ENCODE assay signal across 14 cellular contexts in the genomic region with DNA sequence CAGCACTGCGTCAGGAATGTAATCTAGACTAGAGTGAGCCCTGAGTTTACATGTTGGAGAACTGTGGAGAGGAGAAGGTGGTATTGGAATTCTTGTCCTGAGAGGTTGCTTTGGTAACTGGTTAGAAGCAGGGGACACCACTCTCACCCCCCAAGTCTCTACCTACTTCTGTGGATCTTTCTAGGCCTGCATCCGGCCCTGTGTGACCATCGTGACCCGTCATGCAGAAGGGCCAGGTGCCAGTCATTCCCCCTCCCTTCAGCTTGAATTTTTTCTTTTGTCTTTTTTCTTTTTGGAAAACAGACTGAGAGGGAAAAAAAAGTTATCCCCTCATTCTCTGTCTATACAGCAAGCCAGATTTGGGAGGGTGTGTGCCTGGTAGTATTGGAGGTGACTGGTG. TPM values are rescaled to one million over a fixed set of nuclear protein-coding genes. Genes with fewer than 3 reads are reported as not detected.
DNase-seq lines count a peak whose midpoint lies in the region; ATAC-seq and TF ChIP-seq lines count a peak whose summit lies in the region.
"Had no signal": no experiment of that assay in that cellular context is flagged by ENCODE, and none has a peak within 500 bp of the region (broad histone marks: within the 10 kb centered on the region; RNA-seq: fewer than 3 reads in every experiment).

No MANE protein-coding gene starts in this region.

- no peak overlapping the region for H2AFZ ChIP-seq in GM23338
- no peak overlapping the region for H2AFZ ChIP-seq in hepatocyte

- H3K27me3 ChIP-seq in GM23338 (ENCODE audit: insufficient read depth) (peaks cover 96% of the 10 kb centered on the region), hepatocyte (peaks cover 85% of the 10 kb centered on the region), stomach smooth muscle (ENCODE audit: control insufficient read depth in 1 of 2, insufficient read depth in 2 of 2, low read length in 2 of 2) (no peaks in the 10 kb centered on the region)

- in situ Hi-C loops in astrocyte of the spinal cord (cut with HindIII; ENCODE audit: low sequenced_read_pairs): no loop called here

- H3K9me2 ChIP-seq in GM23338 (ENCODE audit: insufficient read depth) (no peaks in the 10 kb centered on the region), hepatocyte (replicated peaks; ENCODE audit: insufficient read depth) (no peaks in the 10 kb centered on the region)

- DNase-seq in GM23338 (ENCODE audit: low spot score): no peak
- no peak for DNase-seq in astrocyte of the spinal cord (ENCODE audit: low read depth, low spot score)
- no peak for DNase-seq in hepatocyte (ENCODE audit: low spot score)
- DNase-seq in stimulated activated CD4-positive, alpha-beta T cell treated with anti-CD3 and anti-CD28 coated beads, Interleukin-1b, Interleukin-23, amount 100 ng/mL, for 48 hours: no peak
- DNase-seq in SHP77 treated with DMSO at 0.1 percent for 48 hours (lab: John Stamatoyannopoulos, UW): no peak
- no peak for DNase-seq in NCI-H510A treated with DMSO at 0.1 percent for 48 hours (lab: John Stamatoyannopoulos, UW)
- DNase-seq: activated CD4-positive, alpha-beta T cell treated with anti-CD3 and anti-CD28 coated beads, Interleukin-2, amount 50 U/mL, for 1 hour; activated naive CD4-positive, alpha-beta T cell; effector CD4-positive, alpha-beta T cell; NCI-H526 treated with DMSO at 0.1 percent for 48 hours; SW 1271 had no signal

- H3K27ac Mint-ChIP-seq in GM23338: no peak overlapping the region

- H3K4me2 ChIP-seq in GM23338: no peak overlapping the region
- peak overlapping the region; percentile 81 for H3K4me2 ChIP-seq in hepatocyte

- no peak overlapping the region for H3K4me3 Mint-ChIP-seq in GM23338

- H3K4me3 ChIP-seq in GM23338: no peak overlapping the region
- peak overlapping the region; percentile 51 for H3K4me3 ChIP-seq in astrocyte of the spinal cord (ENCODE audit: low read depth, low read length)
- no peak overlapping the region for H3K4me3 ChIP-seq in hepatocyte
- H3K4me3 ChIP-seq in stomach smooth muscle (ENCODE audit: low read length in 2 of 2): peak overlapping the region; percentile 40 to 77

- H3K36me3 Mint-ChIP-seq in GM23338 (ENCODE audit: low read depth): no peaks in the 10 kb centered on the region; the same call in 2 of the 3 replicates

- H3K79me2 ChIP-seq in GM23338 (replicated peaks; ENCODE audit: insufficient read depth): no peaks in the 10 kb centered on the region
- H3K79me2 ChIP-seq in hepatocyte: peaks cover 18% of the 10 kb centered on the region

- peaks cover 31% of the 10 kb centered on the region for H3F3A ChIP-seq in GM23338 (replicated peaks; ENCODE audit: low read depth)

- H3K36me3 ChIP-seq in GM23338 (ENCODE audit: insufficient read depth) (no peaks in the 10 kb centered on the region), hepatocyte (replicated peaks; ENCODE audit: insufficient read depth, low read depth) (no peaks in the 10 kb centered on the region), stomach smooth muscle (ENCODE audit: control insufficient read depth in 2 of 2, insufficient read depth in 2 of 2, low read length in 2 of 2) (peaks cover 3 to 5% of the 10 kb centered on the region in 2 donors)

- H3K9me3 Mint-ChIP-seq in GM23338: peaks cover 8% of the 10 kb centered on the region; the same call in 1 of the 3 replicates

- WGBS in hepatocyte (ENCODE audit: low lambda C conversion rate, missing lambda C conversion rate): 91% methylated on average over 4 of the region's 4 CpGs

- H4K20me1 ChIP-seq in GM23338 (replicated peaks; ENCODE audit: insufficient read depth) (peaks cover 17% of the 10 kb centered on the region), hepatocyte (ENCODE audit: insufficient read depth, poor library complexity, severe bottlenecking) (peaks cover 13% of the 10 kb centered on the region)

- H3K9ac ChIP-seq in stomach smooth muscle (ENCODE audit: low read length in 2 of 2): peak overlapping the region; percentile 48 to 60

- ATAC-seq in GM23338 (no peak), GM21390 (IDR thresholded peaks at IDR 0.05; ENCODE audit: unreplicated experiment) (no peak)

- H3K27ac ChIP-seq in GM23338 (ENCODE audit: low read depth) (no peak overlapping the region), hepatocyte (no peak overlapping the region), stomach smooth muscle (ENCODE audit: low read length) (peak overlapping the region; percentile 97)

- H3K4me1 ChIP-seq in GM23338 (ENCODE audit: insufficient read depth) (peaks cover 44% of the 10 kb centered on the region), hepatocyte (ENCODE audit: insufficient read depth) (peaks cover 25% of the 10 kb centered on the region), stomach smooth muscle (ENCODE audit: control insufficient read depth, insufficient read depth, low read length) (peaks cover 85% of the 10 kb centered on the region)

- peaks cover 84% of the 10 kb centered on the region for H3K27me3 Mint-ChIP-seq in GM23338 (ENCODE audit: insufficient read depth, low read depth, poor library complexity)

- TF ChIP-seq CTCF in GM23338 (conservative IDR thresholded peaks at IDR 0.05; ENCODE audit: low read depth in 2 of 2) (no peak), astrocyte of the spinal cord (IDR thresholded peaks at IDR 0.05; ENCODE audit: low read depth, low read length) (no peak), hepatocyte (IDR thresholded peaks at IDR 0.05; ENCODE audit: poor library complexity) (no peak)

- no peaks in the 10 kb centered on the region for H3K9me3 ChIP-seq in hepatocyte (ENCODE audit: low read depth)
- H3K9me3 ChIP-seq in stomach smooth muscle (ENCODE audit: control insufficient read depth in 2 of 2, low read length in 2 of 2): no peaks in the 10 kb centered on the region

- H3K4me1 Mint-ChIP-seq in GM23338: peaks cover 42% of the 10 kb centered on the region

TF ChIP-seq in GM23338, 12 proteins besides CTCF, POLR2A, EP300 and RAD21:
- TF ChIP-seq ZNF114 (CRISPR knock-in tag; IDR thresholded peaks at IDR 0.05) (no peak), EZH2 (IDR thresholded peaks at IDR 0.05; ENCODE audit: low read depth, unreplicated experiment) (peak; percentile 22)

RNA-seq across cellular contexts. Expression of gene NFIX, which starts 31.8 kb away (rescaled TPM):
- 0.14 and 1.2 TPM in 2 replicates for total RNA-seq in GM23338 (2014; rRNA removed; shearing (Covaris generic))
- polyA plus RNA-seq in GM23338 (2016; fragmentation: Nextera tagmentation; extraction: Ambion mirVana) (0.06 and 0.31 TPM in 2 replicates), hepatocyte (6.3 and 10.2 TPM in 2 replicates)
- total RNA-seq in hepatocyte: 3.8 and 12.8 TPM in 2 replicates

RNA-seq across cellular contexts. Expression of gene DAND5, which starts 57.7 kb away (rescaled TPM):
- total RNA-seq in GM23338 (2014; rRNA removed; shearing (Covaris generic)): 0.28 TPM in 1 of 2 replicates, not detected in the other
- polyA plus RNA-seq in GM23338 (2016; fragmentation: Nextera tagmentation; extraction: Ambion mirVana): 0.10 and 0.18 TPM in 2 replicates
- 0.17 TPM in 1 of 2 replicates, not detected in the other for total RNA-seq in hepatocyte
- not detected in 2 replicates for polyA plus RNA-seq in hepatocyte
- total RNA-seq: urinary bladder had no signal
- polyA plus RNA-seq: urinary bladder had no signal

Comparison
In these comparisons a context has a peak if more than half of its experiments do, and no peak if none do; other contexts are left out.
1. H3K4me3 ChIP-seq: peak in astrocyte of the spinal cord (single experiment) and stomach smooth muscle (2 of 2); none in GM23338 (single experiment) and hepatocyte (single experiment).